In genomic region chr1:119743776-119744597, GRCh38 we compare ENCODE assay signal across 8 cellular contexts. TPM values are rescaled to one million over a fixed set of nuclear protein-coding genes. Genes with fewer than 3 reads are reported as not detected.
DNase-seq lines count a peak whose midpoint lies in the region; ATAC-seq and TF ChIP-seq lines count a peak whose summit lies in the region.

No MANE protein-coding gene starts in this region.

- peaks cover 0 to 4% (median 0%) of the 10 kb centered on the region in 3 donors for H3K4me1 Mint-ChIP-seq in CD8-positive, alpha-beta memory T cell

- no peak overlapping the region for H3K4me3 ChIP-seq in CD8-positive, alpha-beta memory T cell (ENCODE audit: low read length)
- H3K4me3 ChIP-seq in LNCaP clone FGC (ENCODE audit: low read depth, low read length) = no peak overlapping the region
- H3K4me3 ChIP-seq in vagina = no peak overlapping the region

- POLR2A ChIA-PET in CD8-positive, alpha-beta memory T cell (lab: Charles Lee) = no interaction called here
- POLR2A ChIA-PET in RWPE1 (lab: Yijun Ruan, JAX; ENCODE audit: low non-redundant PET) = no interaction called here

- no peaks in the 10 kb centered on the region for H3K27me3 ChIP-seq in CD8-positive, alpha-beta memory T cell (ENCODE audit: insufficient read depth, low read length, poor library complexity, severe bottlenecking)
- no peaks in the 10 kb centered on the region for H3K27me3 ChIP-seq in vagina

- no peak overlapping the region for H3K27ac Mint-ChIP-seq in CD8-positive, alpha-beta memory T cell

- CTCF ChIA-PET in CD8-positive, alpha-beta memory T cell (lab: Charles Lee) = interaction anchor here (1.1 to 1.5 kb wide), 4 partner anchors 10 to 20 kb away, joined by 3 to 4 read pairs (median 3); no protein-coding TSS in a partner anchor
- CTCF ChIA-PET in RWPE1 (lab: Yijun Ruan, JAX) = interaction anchor here (0.6 to 1.9 kb wide), 13 partner anchors 13 to 609 kb away, joined by 3 to 17 read pairs (median 3); no protein-coding TSS in a partner anchor

- ATAC-seq in GM21381 (IDR thresholded peaks at IDR 0.05; ENCODE audit: unreplicated experiment) (peak; percentile 73), Right ventricle myocardium superior (ENCODE audit: poor library complexity) (peak; percentile 68)

- no peaks in the 10 kb centered on the region for H3K36me3 ChIP-seq in CD8-positive, alpha-beta memory T cell (ENCODE audit: insufficient read depth, low read length)
- H3K36me3 ChIP-seq in vagina = no peaks in the 10 kb centered on the region

- intact Hi-C loops in Right ventricle myocardium superior (cut with DNase I) (loop anchor here (5.0 kb wide), 1 partner anchor 63 kb away; no protein-coding TSS in a partner anchor), posterior cingulate gyrus (cut with DNase I) (loop anchor here (5.0 to 10.0 kb wide), 2 partner anchors 63 to 131 kb away; no protein-coding TSS in a partner anchor), vagina (cut with DNase I) (no loop called here)

- no peak overlapping the region for H3K4me3 Mint-ChIP-seq in CD8-positive, alpha-beta memory T cell

- H3K9me3 Mint-ChIP-seq in CD8-positive, alpha-beta memory T cell = peaks cover 0 to 2% (median 0%) of the 10 kb centered on the region in 5 donors

- no peak overlapping the region for H3K27ac ChIP-seq in CD8-positive, alpha-beta memory T cell (ENCODE audit: low read depth, low read length)
- H3K27ac ChIP-seq in RWPE1 (peak overlapping the region; percentile 53), vagina (no peak overlapping the region)

- TF ChIP-seq CTCF in LNCaP clone FGC (IDR thresholded peaks at IDR 0.05; ENCODE audit: control insufficient read depth, extremely low read depth, insufficient read depth) (peak; percentile 80), RWPE1 (conservative IDR thresholded peaks at IDR 0.05; ENCODE audit: low read depth) (peak; percentile 83), vagina (IDR thresholded peaks at IDR 0.05) (peak; percentile 26 to 76 (median 50))

- peaks cover 0 to 1% (median 0%) of the 10 kb centered on the region in 3 donors for H3K36me3 Mint-ChIP-seq in CD8-positive, alpha-beta memory T cell

- no peaks in the 10 kb centered on the region for H3K4me1 ChIP-seq in CD8-positive, alpha-beta memory T cell (ENCODE audit: insufficient read depth, low read length)
- no peaks in the 10 kb centered on the region for H3K4me1 ChIP-seq in vagina

- DNase-seq in CD8-positive, alpha-beta memory T cell = peak in 3 of 5 donors; percentile 3 to 36 (median 8)
- DNase-seq in LNCaP clone FGC (ENCODE audit: low read depth) = peak; percentile 30
- DNase-seq in RWPE1 (ENCODE audit: low spot score) = peak; percentile 74
- peak; percentile 54 for DNase-seq in activated naive CD4-positive, alpha-beta T cell treated with anti-CD3 and anti-CD28 coated beads, Interleukin-2, amount 50 U/mL, for 16 hours
- DNase-seq in Right ventricle myocardium superior = peak; percentile 68
- peak; percentile 45 to 95 (median 73) for DNase-seq in posterior cingulate gyrus
- DNase-seq in vagina (ENCODE audit: extremely low spot score in 2 of 2) = no peak

- H3K9me3 ChIP-seq in CD8-positive, alpha-beta memory T cell (ENCODE audit: low read length) = no peaks in the 10 kb centered on the region
- no peaks in the 10 kb centered on the region for H3K9me3 ChIP-seq in vagina

- no peak for TF ChIP-seq POLR2A in vagina (IDR thresholded peaks at IDR 0.05)

- H3K27me3 Mint-ChIP-seq in CD8-positive, alpha-beta memory T cell = no peaks in the 10 kb centered on the region

RNA-seq across cellular contexts. Expression of gene HMGCS2, which starts 24.7 kb away (rescaled TPM):
- not detected for total RNA-seq in CD8-positive, alpha-beta memory T cell
- polyA plus RNA-seq in CD8-positive, alpha-beta memory T cell = not detected
- total RNA-seq in Right ventricle myocardium superior (210 TPM), vagina (22.8 TPM)

RNA-seq across cellular contexts. Expression of gene PHGDH, which starts 32.3 kb away (rescaled TPM):
- 10 to 100 TPM; 78.4 to 82.5 TPM for total RNA-seq in CD8-positive, alpha-beta memory T cell
- 10.5 TPM for polyA plus RNA-seq in CD8-positive, alpha-beta memory T cell
- total RNA-seq in Right ventricle myocardium superior (10.5 TPM), vagina (92.6 TPM)

Comparison
In these comparisons a context has a peak if more than half of its experiments do, and no peak if none do; other contexts are left out.
1. DNase-seq: peak in CD8-positive, alpha-beta memory T cell (3 of 5), LNCaP clone FGC (single experiment), RWPE1 (single experiment), activated naive CD4-positive, alpha-beta T cell treated with anti-CD3 and anti-CD28 coated beads, Interleukin-2, amount 50 U/mL, for 16 hours (single experiment), Right ventricle myocardium superior (single experiment) and posterior cingulate gyrus (10 of 10); none in vagina (0 of 2).
2. RNA of gene HMGCS2, which starts 24.7 kb away (total RNA-seq): 210 TPM in Right ventricle myocardium superior (single experiment) and 22.8 TPM in vagina (single experiment); not detected in CD8-positive, alpha-beta memory T cell; every median in the first group is over 10 times any median in the second.
3. Peak in every context shown above with its lines, with median percentiles within 50 percentile points of each other: CTCF ChIP-seq.